26 cellular contexts compared by ENCODE assay signal in the genomic region with DNA sequence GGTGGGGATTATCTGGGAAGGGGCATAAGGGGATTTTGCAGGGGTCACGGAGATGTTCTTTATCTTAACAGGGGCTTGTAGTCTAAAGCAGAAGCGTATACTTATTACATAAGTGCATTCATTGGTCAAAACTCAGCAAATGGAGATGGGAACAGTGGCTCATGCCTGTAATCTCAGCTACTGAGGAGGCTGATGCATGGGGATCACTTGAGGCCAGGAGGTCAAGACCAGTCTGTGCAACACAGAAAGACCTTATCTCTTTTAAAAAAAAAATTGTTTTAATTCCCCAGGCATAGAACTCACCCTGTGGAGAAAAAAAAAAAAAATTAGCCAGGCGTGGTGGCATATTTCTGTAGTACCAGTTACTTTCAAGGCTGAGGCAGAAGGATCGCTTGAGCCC. TPM values are rescaled to one million over a fixed set of nuclear protein-coding genes. Genes with fewer than 3 reads are reported as not detected.
DNase-seq lines count a peak whose midpoint lies in the region; ATAC-seq and TF ChIP-seq lines count a peak whose summit lies in the region.
"Had no signal": no experiment of that assay in that cellular context is flagged by ENCODE, and none has a peak within 500 bp of the region (broad histone marks: within the 10 kb centered on the region; RNA-seq: fewer than 3 reads in every experiment).

No MANE protein-coding gene starts in this region.

- H3K4me3 ChIP-seq in OCI-LY7 (ENCODE audit: low read depth, low read length, poor library complexity, severe bottlenecking) (no peak overlapping the region), adrenal gland (no peak overlapping the region)
- H3K4me3 ChIP-seq: K562, MG63, ovary, SK-N-MC had no signal

- H3K36me3 Mint-ChIP-seq in natural killer cell = no peaks in the 10 kb centered on the region
- H3K36me3 Mint-ChIP-seq in natural killer cell treated with Interleukin-12 subunit alpha and Interleukin-12 subunit beta and Interleukin-15 and Interleukin-18, amount 100 ng/mL, for 72 hours = no peaks in the 10 kb centered on the region
- peaks cover 5% of the 10 kb centered on the region for H3K36me3 Mint-ChIP-seq in stimulated activated memory B cell treated with anti-CD40 and anti-IgM and Interleukin-4, amounts not matched to agents 10 μg/mL and 1 μg/mL and 100 μg/mL, for 72 hours
- no peaks in the 10 kb centered on the region for H3K36me3 Mint-ChIP-seq in osteocyte (ENCODE audit: unreplicated experiment)
- H3K36me3 Mint-ChIP-seq: type B pancreatic cell had no signal

- no peaks in the 10 kb centered on the region for H3K79me2 ChIP-seq in OCI-LY7 (ENCODE audit: insufficient read depth, low read depth, low read length)

- BruUV-seq in OCI-LY7 (replicated peaks; lab: Mats Ljungman, UMichigan) = no TSS peak

- TF ChIP-seq POLR2A in adrenal gland (IDR thresholded peaks at IDR 0.05) = no peak

- H2AFZ ChIP-seq in OCI-LY7 (ENCODE audit: low read length) = peak overlapping the region; percentile 11; the same call in 1 of the 2 replicates

- H3K27me3 ChIP-seq in adrenal gland = no peaks in the 10 kb centered on the region
- H3K27me3 ChIP-seq: MG63, ovary had no signal

- no peaks in the 10 kb centered on the region for H4K20me1 ChIP-seq in OCI-LY7 (ENCODE audit: insufficient read depth, low read length)

- ATAC-seq in natural killer cell (no peak), HG03196 (IDR thresholded peaks at IDR 0.05; ENCODE audit: unreplicated experiment) (no peak)
- ATAC-seq in natural killer cell treated with Interleukin-12 subunit alpha and Interleukin-12 subunit beta and Interleukin-15 and Interleukin-18, amount 100 ng/mL, for 72 hours = no peak
- ATAC-seq in stimulated activated memory B cell treated with anti-CD40 and anti-IgM and Interleukin-4, amounts not matched to agents 10 μg/mL and 1 μg/mL and 100 μg/mL, for 72 hours = no peak
- ATAC-seq: K562, left cardiac atrium, right cardiac atrium had no signal

- H3K4me3 Mint-ChIP-seq in natural killer cell = no peak overlapping the region
- no peak overlapping the region for H3K4me3 Mint-ChIP-seq in natural killer cell treated with Interleukin-12 subunit alpha and Interleukin-12 subunit beta and Interleukin-15 and Interleukin-18, amount 100 ng/mL, for 72 hours
- H3K4me3 Mint-ChIP-seq in stimulated activated memory B cell treated with anti-CD40 and anti-IgM and Interleukin-4, amounts not matched to agents 10 μg/mL and 1 μg/mL and 100 μg/mL, for 72 hours = no peak overlapping the region
- no peak overlapping the region for H3K4me3 Mint-ChIP-seq in osteocyte (ENCODE audit: unreplicated experiment)
- H3K4me3 Mint-ChIP-seq: type B pancreatic cell had no signal

- H3K9me3 ChIP-seq in OCI-LY7 (ENCODE audit: low read length) (peaks cover 4% of the 10 kb centered on the region; the same call in 1 of the 2 replicates), adrenal gland (replicated peaks in 1 of 3) (no peaks in the 10 kb centered on the region)
- H3K9me3 ChIP-seq: Caco-2, MG63, ovary had no signal

- H3K4me1 Mint-ChIP-seq in natural killer cell (peaks cover 70 to 74% of the 10 kb centered on the region in 2 donors), osteocyte (ENCODE audit: unreplicated experiment) (peaks cover 6% of the 10 kb centered on the region)
- H3K4me1 Mint-ChIP-seq in natural killer cell treated with Interleukin-12 subunit alpha and Interleukin-12 subunit beta and Interleukin-15 and Interleukin-18, amount 100 ng/mL, for 72 hours (ENCODE audit: low read depth in 2 of 2) = peaks cover 58 to 66% of the 10 kb centered on the region in 2 donors
- H3K4me1 Mint-ChIP-seq in stimulated activated memory B cell treated with anti-CD40 and anti-IgM and Interleukin-4, amounts not matched to agents 10 μg/mL and 1 μg/mL and 100 μg/mL, for 72 hours = peaks cover 84% of the 10 kb centered on the region

- DNase-seq in natural killer cell (no peak), OCI-LY7 (ENCODE audit: low spot score) (no peak), adrenal gland (peak in 5 of 7 donors; percentile 60 to 79 (median 70)), osteocyte (ENCODE audit: extremely low spot score, unreplicated experiment) (no peak)
- no peak for DNase-seq in natural killer cell treated with Interleukin-12 subunit alpha and Interleukin-12 subunit beta and Interleukin-15 and Interleukin-18, amount 100 ng/mL, for 72 hours (ENCODE audit: low spot score)
- DNase-seq in NK-92 treated with Interleukin-12 subunit alpha and Interleukin-12 subunit beta, amount 100 ng/mL, for 24 hours (lab: John Stamatoyannopoulos, UW) = no peak
- DNase-seq: activated CD4-positive, CD25-positive, alpha-beta regulatory T cell treated with anti-CD3 and anti-CD28 coated beads, Interleukin-2, amount 50 U/mL, for 72 hours; activated T-cell treated with anti-CD3 and anti-CD28 coated beads for 4 hours; HCEC 1CT; left cardiac atrium; MG63; NCI-H1417 treated with DMSO at 0.1 percent for 48 hours; NCI-H510A; ovary; right cardiac atrium; RPMI8226; stimulated activated CD4-positive, alpha-beta T cell treated with anti-CD3 and anti-CD28 coated beads, Interleukin-12 subunit alpha, Interleukin-12 subunit beta, amount 100 ng/mL, for 4 hours had no signal

- POLR2A ChIA-PET in OCI-LY7 (lab: Charles Lee) = no interaction called here

- intact Hi-C loops in natural killer cell (cut with micrococcal nuclease) = loop anchor here (2.0 to 5.0 kb wide), 4 partner anchors 57 to 338 kb away; a partner anchor contains a TSS
- intact Hi-C loops in OCI-LY7 (cut with micrococcal nuclease; ENCODE audit: unreplicated experiment) = loop anchor here (2.0 to 5.0 kb wide), 2 partner anchors 55 to 88 kb away; a partner anchor contains a TSS
- intact Hi-C loops in adrenal gland (cut with DNase I) = no loop called here

- CTCF ChIA-PET in OCI-LY7 (lab: Charles Lee; ENCODE audit: unreplicated experiment) = no interaction called here

- no peaks in the 10 kb centered on the region for H3K9me2 ChIP-seq in OCI-LY7 (ENCODE audit: insufficient read depth, low read length)

- H3K27me3 Mint-ChIP-seq in natural killer cell (ENCODE audit: low read depth in 2 of 2) (no peaks in the 10 kb centered on the region), osteocyte (ENCODE audit: unreplicated experiment) (peaks cover 14% of the 10 kb centered on the region)
- no peaks in the 10 kb centered on the region for H3K27me3 Mint-ChIP-seq in natural killer cell treated with Interleukin-12 subunit alpha and Interleukin-12 subunit beta and Interleukin-15 and Interleukin-18, amount 100 ng/mL, for 72 hours
- no peaks in the 10 kb centered on the region for H3K27me3 Mint-ChIP-seq in stimulated activated memory B cell treated with anti-CD40 and anti-IgM and Interleukin-4, amounts not matched to agents 10 μg/mL and 1 μg/mL and 100 μg/mL, for 72 hours
- H3K27me3 Mint-ChIP-seq: type B pancreatic cell had no signal

- H3K4me2 ChIP-seq in OCI-LY7 (ENCODE audit: low read length) = peak overlapping the region; percentile 50

- H3K27ac ChIP-seq in OCI-LY7 (ENCODE audit: low read depth, low read length, poor library complexity, severe bottlenecking) (peak overlapping the region; percentile 83), adrenal gland (peak overlapping the region in 3 of 5 donors; percentile 5 to 62 (median 36))
- H3K27ac ChIP-seq: ovary, SK-N-MC had no signal

- 35 to 41% (median 38%) methylated on average over 4 of the region's 4 CpGs for WGBS in adrenal gland, 4 donors

- H3K9me3 Mint-ChIP-seq in natural killer cell = no peaks in the 10 kb centered on the region
- H3K9me3 Mint-ChIP-seq in natural killer cell treated with Interleukin-12 subunit alpha and Interleukin-12 subunit beta and Interleukin-15 and Interleukin-18, amount 100 ng/mL, for 72 hours = no peaks in the 10 kb centered on the region
- H3K9me3 Mint-ChIP-seq in stimulated activated memory B cell treated with anti-CD40 and anti-IgM and Interleukin-4, amounts not matched to agents 10 μg/mL and 1 μg/mL and 100 μg/mL, for 72 hours = peaks cover 2% of the 10 kb centered on the region
- peaks cover 4% of the 10 kb centered on the region for H3K9me3 Mint-ChIP-seq in osteocyte (ENCODE audit: unreplicated experiment)
- H3K9me3 Mint-ChIP-seq: type B pancreatic cell had no signal

- peaks cover 89% of the 10 kb centered on the region for H3K4me1 ChIP-seq in OCI-LY7 (ENCODE audit: insufficient read depth, low read length, poor library complexity, severe bottlenecking)
- peaks cover 17 to 47% of the 10 kb centered on the region in 2 donors for H3K4me1 ChIP-seq in adrenal gland (replicated peaks in 1 of 2)
- H3K4me1 ChIP-seq: Caco-2 had no signal

- H3K27ac Mint-ChIP-seq in natural killer cell = peak overlapping the region; percentile 95 to 96
- H3K27ac Mint-ChIP-seq in natural killer cell treated with Interleukin-12 subunit alpha and Interleukin-12 subunit beta and Interleukin-15 and Interleukin-18, amount 100 ng/mL, for 72 hours = peak overlapping the region in 1 of 2 donors; percentile 8
- H3K27ac Mint-ChIP-seq in stimulated activated memory B cell treated with anti-CD40 and anti-IgM and Interleukin-4, amounts not matched to agents 10 μg/mL and 1 μg/mL and 100 μg/mL, for 72 hours = peak overlapping the region; percentile 75
- no peak overlapping the region for H3K27ac Mint-ChIP-seq in osteocyte (ENCODE audit: unreplicated experiment)
- H3K27ac Mint-ChIP-seq: type B pancreatic cell had no signal

- H3K36me3 ChIP-seq in OCI-LY7 (ENCODE audit: insufficient read depth, low read length) (no peaks in the 10 kb centered on the region), adrenal gland (replicated peaks in 1 of 2) (no peaks in the 10 kb centered on the region)
- H3K36me3 ChIP-seq: MG63, ovary had no signal

- TF ChIP-seq CTCF in natural killer cell (IDR thresholded peaks at IDR 0.05) (no peak), OCI-LY7 (conservative IDR thresholded peaks at IDR 0.05; ENCODE audit: low read length) (no peak), adrenal gland (IDR thresholded peaks at IDR 0.05) (no peak), osteocyte (IDR thresholded peaks at IDR 0.05) (no peak)

RNA-seq across cellular contexts. Expression of a gene that starts 18.9 kb away (rescaled TPM):
- total RNA-seq in natural killer cell (not detected), OCI-LY7 (2022) (not detected in 2 replicates), adrenal gland (under 1 TPM in 1 of 8 donors, not detected in 7; 0.18 TPM), osteocyte (not detected in 2 replicates)
- not detected for total RNA-seq in natural killer cell treated with Interleukin-12 subunit alpha and Interleukin-12 subunit beta and Interleukin-15 and Interleukin-18, amount 100 ng/mL, for 72 hours
- total RNA-seq in OCI-LY7 (2014; rRNA removed; shearing (Covaris generic)) = not detected in 2 replicates
- polyA plus RNA-seq in adrenal gland = under 1 TPM in 2 of 3 donors, not detected in 1; 0.13 to 0.48 TPM
- total RNA-seq: Caco-2, Daoy, fibroblast of lung, left cardiac atrium, ovary, right cardiac atrium had no signal
- polyA plus RNA-seq: adipose tissue, fibroblast of lung, right cardiac atrium had no signal

RNA-seq across cellular contexts. Expression of a gene that starts 39.2 kb away (rescaled TPM):
- 1 to 10 TPM; 3.4 to 6.9 (median 6.7) TPM for total RNA-seq in natural killer cell
- total RNA-seq in natural killer cell treated with Interleukin-12 subunit alpha and Interleukin-12 subunit beta and Interleukin-15 and Interleukin-18, amount 100 ng/mL, for 72 hours = 1 to 10 TPM; 1.5 to 2.7 TPM
- 15.0 and 22.9 TPM in 2 replicates for total RNA-seq in OCI-LY7 (2014; rRNA removed; shearing (Covaris generic))
- total RNA-seq in OCI-LY7 (2022) = 26.0 and 33.6 TPM in 2 replicates
- 100 to 1,000 TPM in 1 of 8 donors, 10 to 100 TPM in 7; 30.2 to 106 (median 60.1) TPM for total RNA-seq in adrenal gland
- 10 to 100 TPM in 2 of 3 donors, 1 to 10 TPM in 1; 8.2 to 87.8 (median 62.7) TPM for polyA plus RNA-seq in adrenal gland
- total RNA-seq in osteocyte = 0.29 and 0.83 TPM in 2 replicates

RNA-seq across cellular contexts. Expression of a gene that starts 55.1 kb away (rescaled TPM):
- total RNA-seq in natural killer cell = 100 to 1,000 TPM; 226 to 270 (median 231) TPM
- total RNA-seq in natural killer cell treated with Interleukin-12 subunit alpha and Interleukin-12 subunit beta and Interleukin-15 and Interleukin-18, amount 100 ng/mL, for 72 hours = 100 to 1,000 TPM; 141 to 236 TPM
- total RNA-seq in OCI-LY7 (2014; rRNA removed; shearing (Covaris generic)) = 76.8 and 82.1 TPM in 2 replicates
- 147 and 155 TPM in 2 replicates for total RNA-seq in OCI-LY7 (2022)
- 10 to 100 TPM; 11.5 to 68.4 (median 36.8) TPM for total RNA-seq in adrenal gland
- polyA plus RNA-seq in adrenal gland = 100 to 1,000 TPM in 1 of 3 donors, 10 to 100 TPM in 2; 34.6 to 123 (median 84.2) TPM
- total RNA-seq in osteocyte = 81.0 and 86.6 TPM in 2 replicates

RNA-seq across cellular contexts. Expression of a gene that starts 59.1 kb away (rescaled TPM):
- total RNA-seq in natural killer cell = 100 to 1,000 TPM; 243 to 253 (median 250) TPM
- 100 to 1,000 TPM in 1 of 2 donors, 10 to 100 TPM in 1; 90.4 to 102 TPM for total RNA-seq in natural killer cell treated with Interleukin-12 subunit alpha and Interleukin-12 subunit beta and Interleukin-15 and Interleukin-18, amount 100 ng/mL, for 72 hours
- total RNA-seq in OCI-LY7 (2014; rRNA removed; shearing (Covaris generic)) = 100.0 and 105 TPM in 2 replicates
- 155 and 181 TPM in 2 replicates for total RNA-seq in OCI-LY7 (2022)
- 100 to 1,000 TPM; 104 to 220 (median 146) TPM for total RNA-seq in adrenal gland
- 100 to 1,000 TPM; 116 to 302 (median 169) TPM for polyA plus RNA-seq in adrenal gland
- total RNA-seq in osteocyte = 112 and 115 TPM in 2 replicates

Comparison
In these comparisons a context has a peak if more than half of its experiments do, and no peak if none do; other contexts are left out.
1. DNase-seq: peak in adrenal gland (5 of 7); none in natural killer cell (single experiment), natural killer cell treated with Interleukin-12 subunit alpha and Interleukin-12 subunit beta and Interleukin-15 and Interleukin-18, amount 100 ng/mL, for 72 hours (single experiment), OCI-LY7 (single experiment), NK-92 treated with Interleukin-12 subunit alpha and Interleukin-12 subunit beta, amount 100 ng/mL, for 24 hours (single experiment) and osteocyte (single experiment).
2. intact Hi-C loops: an anchor here in natural killer cell (2.0 to 5.0 kb wide) and OCI-LY7 (2.0 to 5.0 kb wide); none called in adrenal gland.